Comparison of ENCODE assay signal across 19 cellular contexts in genomic region chr20:23584434-23585199, GRCh38. TPM values are rescaled to one million over a fixed set of nuclear protein-coding genes. Genes with fewer than 3 reads are reported as not detected.
A peak's percentile ranks its signal among the peaks of the same experiment; 100 is the strongest.
DNase-seq lines count a peak whose midpoint lies in the region; ATAC-seq and TF ChIP-seq lines count a peak whose summit lies in the region.
"Had no signal": no experiment of that assay in that cellular context is flagged by ENCODE, and none has a peak within 500 bp of the region (broad histone marks: within the 10 kb centered on the region; RNA-seq: fewer than 3 reads in every experiment).

No MANE protein-coding gene starts in this region.

- H3K36me3 Mint-ChIP-seq in H9 (ENCODE audit: insufficient read depth in 1 of 3, low read depth in 3 of 3) (peaks cover 0 to 18% (median 2%) of the 10 kb centered on the region in 3 experiments; a peak in 4 of 7 replicates), neural progenitor cell (no peaks in the 10 kb centered on the region)
- H3K36me3 Mint-ChIP-seq: CD4-positive, CD25-positive, alpha-beta regulatory T cell had no signal

- peaks cover 22 to 26% of the 10 kb centered on the region in 2 experiments for H3K4me1 Mint-ChIP-seq in H9
- H3K4me1 Mint-ChIP-seq in neural progenitor cell = peaks cover 6% of the 10 kb centered on the region
- H3K4me1 Mint-ChIP-seq: CD4-positive, CD25-positive, alpha-beta regulatory T cell had no signal

- no CpG with 5 or more reads among the region's 5 CpGs for WGBS in H9 (ENCODE audit: extremely low coverage, insufficient read length, low lambda C conversion rate)

- H3K4me3 Mint-ChIP-seq in H9 (peak overlapping the region in 1 of 2 experiments; percentile 12; a peak in 1 of 5 replicates), neural progenitor cell (no peak overlapping the region)
- H3K4me3 Mint-ChIP-seq: CD4-positive, CD25-positive, alpha-beta regulatory T cell had no signal

- H3K4me2 ChIP-seq in H9 (ENCODE audit: insufficient read depth, insufficient read length, low read length) = no peak overlapping the region
- H3K4me2 ChIP-seq in neural progenitor cell = no peak overlapping the region
- H3K4me2 ChIP-seq: PC-9 had no signal

- no peaks in the 10 kb centered on the region for H3K9me3 ChIP-seq in H9 (ENCODE audit: control insufficient read depth, low read depth, low read length)
- no peaks in the 10 kb centered on the region for H3K9me3 ChIP-seq in neural progenitor cell (ENCODE audit: low read depth)
- H3K9me3 ChIP-seq: Caco-2, SJSA1 had no signal

- H2AK5ac ChIP-seq in H9 (ENCODE audit: insufficient read length, low read length) = no peak overlapping the region

- no peak overlapping the region for H4K8ac ChIP-seq in H9 (replicated peaks; ENCODE audit: insufficient read length, low read depth, low read length)

- no peaks in the 10 kb centered on the region; the same call in 1 of the 2 replicates for H3K79me2 ChIP-seq in H9 (ENCODE audit: insufficient read depth, low read length)
- no peaks in the 10 kb centered on the region for H3K79me2 ChIP-seq in neural progenitor cell (ENCODE audit: low read depth)

- H2BK120ac ChIP-seq in H9 (ENCODE audit: low read depth, low read length, poor library complexity, severe bottlenecking) = no peak overlapping the region

- no peak overlapping the region for H3K23ac ChIP-seq in H9 (ENCODE audit: insufficient read length, low read depth, low read length)

- no peaks in the 10 kb centered on the region for H3K23me2 ChIP-seq in H9 (ENCODE audit: insufficient read length, low read depth, low read length, poor library complexity, severe bottlenecking)

- ATAC-seq in GM18873 (IDR thresholded peaks at IDR 0.05; ENCODE audit: low FRiP score, unreplicated experiment) = no peak
- ATAC-seq: K562 had no signal

- H2BK20ac ChIP-seq in H9 (ENCODE audit: low read depth, low read length, poor library complexity, severe bottlenecking) = no peak overlapping the region

- H3K18ac ChIP-seq in H9 (ENCODE audit: insufficient read length, low read depth, low read length) = no peak overlapping the region

- H3K4me3 ChIP-seq in epithelial cell of proximal tubule (ENCODE audit: low read depth, low read length) = no peak overlapping the region
- H3K4me3 ChIP-seq in neural progenitor cell = no peak overlapping the region
- H3K4me3 ChIP-seq: K562, PC-9, SJSA1 had no signal

- no peak overlapping the region for H2BK5ac ChIP-seq in H9 (ENCODE audit: insufficient read length, low read length)

- intact Hi-C loops in posterior vena cava (cut with DNase I) = no loop called here

- H3K27ac Mint-ChIP-seq in H9 = no peak overlapping the region
- H3K27ac Mint-ChIP-seq in neural progenitor cell = peak overlapping the region; percentile 72
- H3K27ac Mint-ChIP-seq: CD4-positive, CD25-positive, alpha-beta regulatory T cell had no signal

- H3K4me1 ChIP-seq in H9 (ENCODE audit: insufficient read depth, low read length) (no peaks in the 10 kb centered on the region), neural progenitor cell (no peaks in the 10 kb centered on the region)
- H3K4me1 ChIP-seq: SJSA1 had no signal

- no peak overlapping the region for H4K5ac ChIP-seq in H9 (ENCODE audit: insufficient read length, low read depth, low read length)

- no peaks in the 10 kb centered on the region for H3F3A ChIP-seq in neural progenitor cell (ENCODE audit: low read depth)

- no peak overlapping the region for H3K14ac ChIP-seq in H9 (ENCODE audit: insufficient read depth, low read length)

- no peak overlapping the region for H2AFZ ChIP-seq in H9 (ENCODE audit: low read length)
- H2AFZ ChIP-seq in neural progenitor cell (replicated peaks) = peak overlapping the region; percentile 26
- H2AFZ ChIP-seq: PC-9 had no signal

- H3K4ac ChIP-seq in H9 (ENCODE audit: low read depth, low read length) = no peak overlapping the region

- peak; percentile 38 for DNase-seq in H9
- peak; percentile 22 for DNase-seq in SW480 (ENCODE audit: low spot score)
- no peak for DNase-seq in epithelial cell of proximal tubule (ENCODE audit: low read depth)
- DNase-seq in neural progenitor cell (ENCODE audit: low spot score) = no peak
- no peak for DNase-seq in activated CD8-positive, alpha-beta memory T cell treated with anti-CD3 and anti-CD28 coated beads, Interleukin-2, amount 50 U/mL, for 4 hours
- DNase-seq in posterior vena cava (ENCODE audit: low spot score) = no peak
- DNase-seq: Caco-2; CD4-positive, CD25-positive, alpha-beta regulatory T cell; EL; MV-4-11; NCI-H1417 treated with DMSO at 0.1 percent for 48 hours; NCI-H1930; NCI-H2171 treated with DMSO at 0.1 percent for 48 hours; NCI-H82; PC-9 had no signal

- no peak overlapping the region for H4K91ac ChIP-seq in H9 (ENCODE audit: insufficient read length, low read depth, low read length)

- H3K79me1 ChIP-seq in H9 (ENCODE audit: insufficient read depth, low read depth, low read length, poor library complexity, severe bottlenecking) = no peaks in the 10 kb centered on the region

- peak; percentile 42; the same call in 2 of the 3 replicates for TF ChIP-seq CTCF in H9 (conservative IDR thresholded peaks at IDR 0.05)
- peak; percentile 15 for TF ChIP-seq CTCF in epithelial cell of proximal tubule (conservative IDR thresholded peaks at IDR 0.05; ENCODE audit: low read depth, low read length)
- TF ChIP-seq CTCF in neural progenitor cell (IDR thresholded peaks at IDR 0.05) = no peak

- H2BK15ac ChIP-seq in H9 (ENCODE audit: low read depth, low read length) = no peak overlapping the region

- no peak overlapping the region for H3T11ph ChIP-seq in H9 (ENCODE audit: low read length)

- peaks cover 2 to 4% of the 10 kb centered on the region in 2 experiments for H3K9me3 Mint-ChIP-seq in H9
- H3K9me3 Mint-ChIP-seq in neural progenitor cell = peaks cover 9% of the 10 kb centered on the region

- H3K27me3 ChIP-seq in H9 (ENCODE audit: insufficient read depth, low read length) (no peaks in the 10 kb centered on the region; the same call in 1 of the 2 replicates), neural progenitor cell (no peaks in the 10 kb centered on the region)
- H3K27me3 ChIP-seq: SJSA1 had no signal

- no peak overlapping the region for H2BK12ac ChIP-seq in H9 (ENCODE audit: insufficient read length, low read depth, low read length)

- H3K27ac ChIP-seq in H9 (ENCODE audit: insufficient read length, low read depth, low read length) = no peak overlapping the region
- H3K27ac ChIP-seq in neural progenitor cell = no peak overlapping the region
- H3K27ac ChIP-seq: PC-9, SJSA1 had no signal

- H3K56ac ChIP-seq in H9 (ENCODE audit: insufficient read length, low read depth, low read length) = no peak overlapping the region

- H3K9ac ChIP-seq in H9 (ENCODE audit: extremely low read depth, insufficient read length, low read length) = no peak overlapping the region
- H3K9ac ChIP-seq in neural progenitor cell = no peak overlapping the region

- H3K27me3 Mint-ChIP-seq in H9 (ENCODE audit: low read depth) (peaks cover 15% of the 10 kb centered on the region; the same call in 1 of the 2 replicates), neural progenitor cell (ENCODE audit: insufficient read depth, low read depth) (peaks cover 11% of the 10 kb centered on the region)
- H3K27me3 Mint-ChIP-seq: CD4-positive, CD25-positive, alpha-beta regulatory T cell had no signal

- H4K20me1 ChIP-seq in H9 (ENCODE audit: control insufficient read depth, insufficient read depth, insufficient read length) = no peaks in the 10 kb centered on the region
- no peaks in the 10 kb centered on the region for H4K20me1 ChIP-seq in neural progenitor cell (ENCODE audit: low read depth)

- H3K36me3 ChIP-seq in neural progenitor cell = no peaks in the 10 kb centered on the region
- H3K36me3 ChIP-seq: SJSA1 had no signal

RNA-seq across cellular contexts. Expression of gene CST9L, which starts 16.3 kb away (rescaled TPM):
- total RNA-seq in H9 (2021) (not detected in 2 replicates), epithelial cell of proximal tubule (not detected in 2 replicates), neural progenitor cell (ENCODE audit: low replicate concordance) (not detected in 2 replicates), posterior vena cava (not detected)
- total RNA-seq: Caco-2; CD4-positive, CD25-positive, alpha-beta regulatory T cell; K562; NCI-H460; PC-9; SJSA1 had no signal

RNA-seq across cellular contexts. Expression of gene CST9, which starts 21.1 kb away (rescaled TPM):
- total RNA-seq in H9 (2021) (not detected in 2 replicates), epithelial cell of proximal tubule (not detected in 2 replicates), neural progenitor cell (ENCODE audit: low replicate concordance) (not detected in 2 replicates), posterior vena cava (not detected)
- total RNA-seq: Caco-2; CD4-positive, CD25-positive, alpha-beta regulatory T cell; K562; NCI-H460; PC-9; SJSA1 had no signal

RNA-seq across cellular contexts. Expression of gene CST3, which starts 53.1 kb away (rescaled TPM):
- total RNA-seq in H9 (2021) = 77.2 and 81.9 TPM in 2 replicates
- total RNA-seq in epithelial cell of proximal tubule = 309 and 347 TPM in 2 replicates
- total RNA-seq in neural progenitor cell (ENCODE audit: low replicate concordance) = 20.8 and 58.0 TPM in 2 replicates
- total RNA-seq in posterior vena cava = 1,000 to 10,000 TPM; 1,234 to 1,451 TPM

Comparison
In these comparisons a context has a peak if more than half of its experiments do, and no peak if none do; other contexts are left out.
1. DNase-seq: peak in H9 (single experiment) and SW480 (single experiment); none in epithelial cell of proximal tubule (single experiment), neural progenitor cell (single experiment), activated CD8-positive, alpha-beta memory T cell treated with anti-CD3 and anti-CD28 coated beads, Interleukin-2, amount 50 U/mL, for 4 hours (single experiment) and posterior vena cava (single experiment).